Comparison of ENCODE assay signal across 1 cellular context in genomic region chr1:15214507-15214906, GRCh38.
TF ChIP-seq lines count a peak whose summit lies in the region.

No MANE protein-coding gene starts in this region.

TF ChIP-seq in HepG2, 621 proteins besides CTCF, POLR2A, EP300 and RAD21:
- TF ChIP-seq ELF4 (CRISPR knock-in tag; IDR thresholded peaks at IDR 0.05; ENCODE audit: borderline replicate concordance) (no peak), ATF7 (IDR thresholded peaks at IDR 0.05) (no peak), ATF7 (CRISPR knock-in tag; IDR thresholded peaks at IDR 0.05) (no peak), CHD4 (IDR thresholded peaks at IDR 0.05; ENCODE audit: borderline replicate concordance, low read length) (no peak), ETV5 (CRISPR knock-in tag; IDR thresholded peaks at IDR 0.05; ENCODE audit: borderline replicate concordance) (no peak), PHB2 (IDR thresholded peaks at IDR 0.05; ENCODE audit: partially characterized antibody) (no peak), MEIS1 (CRISPR knock-in tag; IDR thresholded peaks at IDR 0.05; ENCODE audit: borderline replicate concordance) (no peak), RFX5 (IDR thresholded peaks at IDR 0.05; ENCODE audit: low read depth, low read length) (no peak), RBM22 (optimal IDR thresholded peaks at IDR 0.05; ENCODE audit: low read length) (peak; percentile 9)
